Comparison of ENCODE assay signal across 8 cellular contexts in genomic region chr4:112144546-112145325, GRCh38. TPM values are rescaled to one million over a fixed set of nuclear protein-coding genes. Genes with fewer than 3 reads are reported as not detected.
DNase-seq lines count a peak whose midpoint lies in the region; ATAC-seq and TF ChIP-seq lines count a peak whose summit lies in the region.

No MANE protein-coding gene starts in this region.

- CTCF ChIA-PET in A673 (lab: Charles Lee): no interaction called here

- no peaks in the 10 kb centered on the region for H3K9me3 ChIP-seq in A673 (ENCODE audit: low read depth, low read length, poor library complexity, severe bottlenecking)
- H3K9me3 ChIP-seq in HUES64 (ENCODE audit: insufficient read depth, low read depth, low read length): no peaks in the 10 kb centered on the region

- DNase-seq in A673 (ENCODE audit: low spot score) (no peak), natural killer cell (no peak), GDM1 (lab: John Stamatoyannopoulos, UW) (no peak)
- DNase-seq in central memory CD8-positive, alpha-beta T cell (ENCODE audit: low spot score in 2 of 2): no peak

- peaks cover 21% of the 10 kb centered on the region for H3K4me1 Mint-ChIP-seq in central memory CD8-positive, alpha-beta T cell
- peaks cover 6 to 10% of the 10 kb centered on the region in 2 donors for H3K4me1 Mint-ChIP-seq in natural killer cell

- no peak overlapping the region for H3K9ac ChIP-seq in HUES64 (ENCODE audit: low read depth, low read length)

- H3K4me3 ChIP-seq in A673 (ENCODE audit: low read depth, low read length, poor library complexity, severe bottlenecking) (peak overlapping the region; percentile 69), HUES64 (ENCODE audit: low read length) (peak overlapping the region; percentile 47)

- H3K36me3 ChIP-seq in A673 (ENCODE audit: insufficient read depth, low read length, poor library complexity, severe bottlenecking): no peaks in the 10 kb centered on the region
- H3K36me3 ChIP-seq in HUES64 (ENCODE audit: insufficient read depth, low read length): no peaks in the 10 kb centered on the region

- H3K36me3 Mint-ChIP-seq in central memory CD8-positive, alpha-beta T cell (ENCODE audit: insufficient read depth): peaks cover 2% of the 10 kb centered on the region
- H3K36me3 Mint-ChIP-seq in natural killer cell: no peaks in the 10 kb centered on the region

- peaks cover 21% of the 10 kb centered on the region for H3K4me1 ChIP-seq in A673 (ENCODE audit: insufficient read depth, low read length, poor library complexity, severe bottlenecking)
- peaks cover 5% of the 10 kb centered on the region; the same call in 1 of the 2 replicates for H3K4me1 ChIP-seq in HUES64 (ENCODE audit: insufficient read depth, low read length)

- no peak overlapping the region for H3K27ac ChIP-seq in A673 (ENCODE audit: low read depth, low read length, poor library complexity, severe bottlenecking)
- H3K27ac ChIP-seq in HUES64 (ENCODE audit: low read depth, low read length): no peak overlapping the region

- BruUV-seq in A673 (replicated peaks; lab: Mats Ljungman, UMichigan): no TSS peak

- no peaks in the 10 kb centered on the region for H3K27me3 Mint-ChIP-seq in central memory CD8-positive, alpha-beta T cell
- peaks cover 6 to 8% of the 10 kb centered on the region in 2 donors for H3K27me3 Mint-ChIP-seq in natural killer cell (ENCODE audit: low read depth in 2 of 2)

- H3K27me3 ChIP-seq in A673 (replicated peaks; ENCODE audit: insufficient read depth, low read depth, low read length, poor library complexity) (no peaks in the 10 kb centered on the region), HUES64 (ENCODE audit: insufficient read depth, low read length) (peaks cover 37% of the 10 kb centered on the region)

- POLR2A ChIA-PET in A673 (lab: Charles Lee; ENCODE audit: low non-redundant PET): no interaction called here

- TF ChIP-seq CTCF in A673 (conservative IDR thresholded peaks at IDR 0.05; ENCODE audit: low read depth, low read length) (no peak), natural killer cell (IDR thresholded peaks at IDR 0.05) (no peak)

- ATAC-seq in central memory CD8-positive, alpha-beta T cell (replicated peaks; ENCODE audit: extremely low read depth, poor library complexity, severe bottlenecking): no peak
- ATAC-seq in natural killer cell (no peak), GM18861 (IDR thresholded peaks at IDR 0.05; ENCODE audit: unreplicated experiment) (no peak), GM18511 (IDR thresholded peaks at IDR 0.05; ENCODE audit: unreplicated experiment) (no peak), HG03159 (IDR thresholded peaks at IDR 0.05; ENCODE audit: unreplicated experiment) (no peak)

- H3K4me3 Mint-ChIP-seq in central memory CD8-positive, alpha-beta T cell: peak overlapping the region; percentile 58
- peak overlapping the region; percentile 56 for H3K4me3 Mint-ChIP-seq in natural killer cell

- no peaks in the 10 kb centered on the region for H3K9me3 Mint-ChIP-seq in central memory CD8-positive, alpha-beta T cell
- H3K9me3 Mint-ChIP-seq in natural killer cell: no peaks in the 10 kb centered on the region

- intact Hi-C loops in A673 (cut with micrococcal nuclease; ENCODE audit: unreplicated experiment): no loop called here
- intact Hi-C loops in natural killer cell (cut with micrococcal nuclease): loop anchor here (1.0 to 2.0 kb wide), 2 partner anchors 88 to 492 kb away; partner anchors contain the start of genes LARP7 and ZGRF1

- H3K27ac Mint-ChIP-seq in central memory CD8-positive, alpha-beta T cell (ENCODE audit: low read depth): peak overlapping the region; percentile 41
- H3K27ac Mint-ChIP-seq in natural killer cell: peak overlapping the region in 1 of 2 donors; percentile 40

- WGBS in HUES64: 75% methylated on average over 20 of the region's 20 CpGs

RNA-seq across cellular contexts. Expression of gene FAM241A, which starts 0.5 kb away (rescaled TPM):
- total RNA-seq in A673 (2021) (1.4 and 1.5 TPM in 2 replicates), natural killer cell (under 1 TPM; 0.36 to 0.75 (median 0.40) TPM)
- 0.20 TPM for polyA plus RNA-seq in HUES64 (2013, experiment 1 of 2)
- 0.13 TPM for polyA plus RNA-seq in HUES64 (2013, experiment 2 of 2)
